14 cellular contexts compared by ENCODE assay signal in the genomic region with DNA sequence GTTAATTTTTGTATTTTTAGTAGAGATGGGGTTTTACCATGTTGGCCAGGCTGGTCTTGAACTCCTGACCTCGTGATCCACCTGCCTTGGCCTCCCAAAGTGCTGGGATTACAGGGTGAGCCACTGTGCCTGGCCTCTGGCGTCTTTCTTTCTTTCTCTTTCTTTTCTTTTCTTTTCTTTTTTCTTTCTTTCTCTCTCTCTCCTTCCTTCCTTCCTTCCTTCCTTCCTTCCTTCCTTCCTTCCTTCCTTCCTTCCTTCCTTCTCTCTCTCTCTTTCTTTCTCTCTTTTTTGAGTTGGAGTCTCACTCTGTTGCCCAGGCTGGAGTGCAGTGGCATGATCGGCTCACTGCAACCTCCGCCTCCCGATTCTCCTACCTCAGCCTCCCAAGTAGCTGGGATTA. TPM values are rescaled to one million over a fixed set of nuclear protein-coding genes. Genes with fewer than 3 reads are reported as not detected.
"Had no signal": no experiment of that assay in that cellular context is flagged by ENCODE, and none has a peak within 500 bp of the region (broad histone marks: within the 10 kb centered on the region; RNA-seq: fewer than 3 reads in every experiment).

No MANE protein-coding gene starts in this region.

RNA-seq across cellular contexts. Expression of a gene that starts 20.5 kb away (rescaled TPM):
- total RNA-seq: activated CD4-positive, alpha-beta memory T cell treated with anti-CD3 and anti-CD28 coated beads for 36 hours; activated CD4-positive, alpha-beta memory T cell treated with anti-CD3 and anti-CD28 coated beads, Interleukin-2, amount 10 ng/mL, durations not matched to agents 7 days and 5 days; activated CD4-positive, alpha-beta T cell treated with anti-CD3 and anti-CD28 coated beads, Interleukin-2, amount 10 ng/mL, durations not matched to agents 24 days and 14 days; activated CD4-positive, alpha-beta T cell treated with anti-CD3 and anti-CD28 coated beads, Interleukin-2, amount 10 ng/mL, durations not matched to agents 7 days and 5 days; activated CD8-positive, alpha-beta memory T cell treated with anti-CD3 and anti-CD28 coated beads, Interleukin-2, amount 10 ng/mL, durations not matched to agents 7 days and 5 days; activated CD8-positive, alpha-beta T cell treated with anti-CD3 and anti-CD28 coated beads for 36 hours; activated CD8-positive, alpha-beta T cell treated with anti-CD3 and anti-CD28 coated beads, Interleukin-2, amount 10 ng/mL, durations not matched to agents 7 days and 5 days; T-helper 1 cell treated with Interleukin-12 subunit alpha and Interleukin-12 subunit beta and Interleukin-4 antibody, amounts not matched to agents 30 ng/mL and 1 ng/mL, for 36 hours; T-helper 17 cell; T-helper 2 cell treated with Interferon-gamma antibody and Interleukin-4, amounts not matched to agents 100 ng/mL and 5 ng/mL, for 36 hours had no signal

RNA-seq across cellular contexts. Expression of a gene that starts 30.1 kb away (rescaled TPM):
- total RNA-seq: activated B cell treated with CpG ODN at 0.5 μM for 24 hours; activated CD4-positive, alpha-beta memory T cell treated with anti-CD3 and anti-CD28 coated beads, Interleukin-2, amount 10 ng/mL, durations not matched to agents 7 days and 5 days; activated CD4-positive, alpha-beta T cell treated with anti-CD3 and anti-CD28 coated beads, Interleukin-2, amount 10 ng/mL, durations not matched to agents 7 days and 5 days; activated CD8-positive, alpha-beta T cell treated with anti-CD3 and anti-CD28 coated beads, Interleukin-2, amount 10 ng/mL, durations not matched to agents 7 days and 5 days; T-helper 1 cell treated with Interleukin-12 subunit alpha and Interleukin-12 subunit beta and Interleukin-4 antibody, amounts not matched to agents 30 ng/mL and 1 ng/mL, for 36 hours; T-helper 17 cell; T-helper 2 cell treated with Interferon-gamma antibody and Interleukin-4, amounts not matched to agents 100 ng/mL and 5 ng/mL, for 36 hours had no signal

RNA-seq across cellular contexts. Expression of a gene that starts 50.9 kb away (rescaled TPM):
- total RNA-seq: activated B cell treated with CpG ODN at 0.5 μM for 24 hours; activated CD4-positive, alpha-beta memory T cell treated with anti-CD3 and anti-CD28 coated beads for 36 hours; activated CD4-positive, alpha-beta memory T cell treated with anti-CD3 and anti-CD28 coated beads, Interleukin-2, amount 10 ng/mL, durations not matched to agents 7 days and 5 days; activated CD4-positive, alpha-beta T cell treated with anti-CD3 and anti-CD28 coated beads for 36 hours; activated CD4-positive, alpha-beta T cell treated with anti-CD3 and anti-CD28 coated beads, Interleukin-2, amount 10 ng/mL, durations not matched to agents 7 days and 5 days; activated CD8-positive, alpha-beta memory T cell treated with anti-CD3 and anti-CD28 coated beads for 36 hours; activated CD8-positive, alpha-beta memory T cell treated with anti-CD3 and anti-CD28 coated beads, Interleukin-2, amount 10 ng/mL, durations not matched to agents 7 days and 5 days; activated CD8-positive, alpha-beta T cell treated with anti-CD3 and anti-CD28 coated beads for 36 hours; activated CD8-positive, alpha-beta T cell treated with anti-CD3 and anti-CD28 coated beads, Interleukin-2, amount 10 ng/mL, durations not matched to agents 7 days and 5 days; T-cell; T-helper 1 cell treated with Interleukin-12 subunit alpha and Interleukin-12 subunit beta and Interleukin-4 antibody, amounts not matched to agents 30 ng/mL and 1 ng/mL, for 36 hours; T-helper 17 cell; T-helper 2 cell treated with Interferon-gamma antibody and Interleukin-4, amounts not matched to agents 100 ng/mL and 5 ng/mL, for 36 hours had no signal
